ENCODE assay signal across 8 cellular contexts in genomic region chr11:44943118-44943517, GRCh38. TPM values are rescaled to one million over a fixed set of nuclear protein-coding genes. Genes with fewer than 3 reads are reported as not detected.
DNase-seq lines count a peak whose midpoint lies in the region; ATAC-seq and TF ChIP-seq lines count a peak whose summit lies in the region.

No MANE protein-coding gene starts in this region.

- H3K36me3 Mint-ChIP-seq in chondrocyte (ENCODE audit: low read depth) (peaks cover 2% of the 10 kb centered on the region), MCF 10A (ENCODE audit: insufficient read depth, unreplicated experiment) (no peaks in the 10 kb centered on the region)

- peak overlapping the region in 2 of 4 donors; percentile 5 to 42 for H3K27ac ChIP-seq in transverse colon

- H3K36me3 ChIP-seq in transverse colon: no peaks in the 10 kb centered on the region

- H3K4me1 Mint-ChIP-seq in chondrocyte (ENCODE audit: low read depth): peaks cover 22% of the 10 kb centered on the region
- peaks cover 6% of the 10 kb centered on the region for H3K4me1 Mint-ChIP-seq in MCF 10A (ENCODE audit: insufficient read depth, unreplicated experiment)

- H3K27ac Mint-ChIP-seq in chondrocyte (ENCODE audit: unreplicated experiment) (peak overlapping the region; percentile 32), MCF 10A (ENCODE audit: low read depth, unreplicated experiment) (no peak overlapping the region)

- TF ChIP-seq CTCF in chondrocyte (IDR thresholded peaks at IDR 0.05): no peak
- TF ChIP-seq CTCF in transverse colon (IDR thresholded peaks at IDR 0.05): no peak
- no peak for TF ChIP-seq CTCF in MCF 10A (IDR thresholded peaks at IDR 0.05; ENCODE audit: unreplicated experiment)

- TF ChIP-seq POLR2A in transverse colon (IDR thresholded peaks at IDR 0.05): no peak

- peaks cover 9 to 30% (median 12%) of the 10 kb centered on the region in 4 donors for H3K4me1 ChIP-seq in transverse colon

- peak; percentile 79 for ATAC-seq in GM18909 (IDR thresholded peaks at IDR 0.05; ENCODE audit: poor library complexity, unreplicated experiment)

- no peaks in the 10 kb centered on the region for H3K27me3 ChIP-seq in transverse colon

- TF ChIP-seq EP300 in transverse colon (IDR thresholded peaks at IDR 0.05; ENCODE audit: low read depth): no peak

- POLR2A ChIA-PET in MCF 10A (lab: Yijun Ruan, JAX): no interaction called here

- H3K27me3 Mint-ChIP-seq in chondrocyte (ENCODE audit: low read depth): no peaks in the 10 kb centered on the region
- H3K27me3 Mint-ChIP-seq in MCF 10A (ENCODE audit: insufficient read depth, unreplicated experiment): no peaks in the 10 kb centered on the region

- no peak overlapping the region for H3K4me3 ChIP-seq in transverse colon

- H3K9me3 Mint-ChIP-seq in chondrocyte (ENCODE audit: low read depth): no peaks in the 10 kb centered on the region
- no peaks in the 10 kb centered on the region for H3K9me3 Mint-ChIP-seq in MCF 10A (ENCODE audit: unreplicated experiment)

- 20 to 32% methylated on average over 2 to 7 of the region's 7 CpGs for WGBS in transverse colon (ENCODE audit: low coverage in 1 of 2), 2 donors

- no TSS peak for BruUV-seq in MCF 10A (replicated peaks; lab: Mats Ljungman, UMichigan)

- no peaks in the 10 kb centered on the region for H3K9me3 ChIP-seq in transverse colon

- no peak overlapping the region for H3K4me3 Mint-ChIP-seq in chondrocyte (ENCODE audit: unreplicated experiment)
- H3K4me3 Mint-ChIP-seq in MCF 10A (ENCODE audit: unreplicated experiment): no peak overlapping the region

- peak; percentile 62 to 76 for DNase-seq in AML-193 (lab: John Stamatoyannopoulos, UW)
- DNase-seq in NCI-H1092 treated with DMSO at 0.1 percent for 48 hours (lab: John Stamatoyannopoulos, UW): peak; percentile 63
- DNase-seq in chondrocyte (ENCODE audit: low spot score): no peak
- peak; percentile 54 for DNase-seq in transverse colon
- no peak for DNase-seq in NCI-H82 treated with DMSO at 0.1 percent for 48 hours (lab: John Stamatoyannopoulos, UW; ENCODE audit: unreplicated experiment)
- no peak for DNase-seq in MCF 10A (ENCODE audit: unreplicated experiment)
- DNase-seq in cerebellar nuclear complex (lab: John Stamatoyannopoulos, UW): no peak

- in situ Hi-C loops in transverse colon (cut with MboI; ENCODE audit: low pct_ligation_motif_present in 1 of 4, low pct_unique_long_range_greater_than_20kb in 1 of 4, low sequenced_read_pairs in 3 of 4): loop anchor here in 2 of 4 donors (25.0 kb wide), 1 partner anchor 394 kb away; no protein-coding TSS in a partner anchor

- intact Hi-C loops in transverse colon (cut with DNase I; ENCODE audit: low total_unique reads): no loop called here
- intact Hi-C loops in MCF 10A (cut with micrococcal nuclease): no loop called here

- CTCF ChIA-PET in MCF 10A (lab: Yijun Ruan, JAX): interaction anchor here (1.0 to 6.9 kb wide), 4 partner anchors 9 to 167 kb away, joined by 5 to 80 read pairs (median 6); no protein-coding TSS in a partner anchor

RNA-seq across cellular contexts. Expression of gene TP53I11, which starts 7.6 kb away (rescaled TPM):
- total RNA-seq in chondrocyte (50.1 to 97.5 TPM (median 96.9 TPM) in 3 replicates), transverse colon (10 to 100 TPM; 41.5 to 90.0 (median 56.4) TPM), MCF 10A (2022) (14.8 and 17.7 TPM in 2 replicates)

Comparison
In these comparisons a context has a peak if more than half of its experiments do, and no peak if none do; other contexts are left out.
1. DNase-seq: peak in AML-193 (2 of 2), NCI-H1092 treated with DMSO at 0.1 percent for 48 hours (single experiment) and transverse colon (single experiment); none in chondrocyte (single experiment), NCI-H82 treated with DMSO at 0.1 percent for 48 hours (single experiment), MCF 10A (single experiment) and cerebellar nuclear complex (0 of 2).